Comparison of ENCODE assay signal across 18 cellular contexts in the genomic region with DNA sequence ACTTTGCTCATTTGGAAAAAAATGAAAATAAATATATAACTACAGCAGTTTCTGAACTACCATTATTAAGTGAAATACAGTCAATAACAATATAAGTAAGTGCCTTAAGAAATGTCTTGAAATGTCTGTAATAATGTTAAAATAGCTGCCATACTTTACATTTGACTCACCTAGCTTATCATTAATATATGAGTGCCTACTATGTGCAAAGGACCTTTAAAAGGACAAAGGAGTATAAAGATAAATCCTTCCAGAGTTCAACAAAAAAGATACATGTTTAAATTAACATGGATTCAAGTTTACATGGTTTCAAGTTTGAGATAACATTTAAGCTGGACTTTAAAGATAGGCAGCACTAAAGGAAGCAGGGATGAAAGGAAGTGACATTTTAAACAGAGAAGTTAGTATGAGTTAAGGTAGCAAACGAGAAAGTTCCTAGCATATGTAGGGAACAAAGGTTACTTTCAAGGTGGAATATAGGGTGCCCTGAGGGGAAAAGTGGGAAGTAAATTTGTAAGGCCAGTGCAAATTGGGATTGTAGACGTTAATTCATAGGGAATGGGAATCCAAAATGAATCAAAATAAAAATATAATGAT. TPM values are rescaled to one million over a fixed set of nuclear protein-coding genes. Genes with fewer than 3 reads are reported as not detected.
DNase-seq lines count a peak whose midpoint lies in the region; ATAC-seq, FAIRE-seq and TF ChIP-seq lines count a peak whose summit lies in the region.
"Had no signal": no experiment of that assay in that cellular context is flagged by ENCODE, and none has a peak within 500 bp of the region (broad histone marks: within the 10 kb centered on the region; RNA-seq: fewer than 3 reads in every experiment).

No MANE protein-coding gene starts in this region.

- no peak for TF ChIP-seq CTCF in smooth muscle cell (IDR thresholded peaks at IDR 0.05; ENCODE audit: borderline replicate concordance, insufficient read depth, poor library complexity, severe bottlenecking)

- peaks cover 86% of the 10 kb centered on the region for H3K79me2 ChIP-seq in smooth muscle cell (ENCODE audit: low read depth)

- POLR2A ChIA-PET in activated CD4-positive, alpha-beta memory T cell treated with anti-CD3 and anti-CD28 coated beads for 36 hours (lab: Charles Lee) = no interaction called here

- H3K9me3 ChIP-seq in smooth muscle cell (replicated peaks; ENCODE audit: low read depth) = no peaks in the 10 kb centered on the region
- H3K9me3 ChIP-seq: testis had no signal

- peak overlapping the region; percentile 94 for H3K27ac ChIP-seq in smooth muscle cell (ENCODE audit: low read depth)
- H3K27ac ChIP-seq: epithelial cell of prostate, testis had no signal

- no peak for ATAC-seq in GM19463 (IDR thresholded peaks at IDR 0.05; ENCODE audit: unreplicated experiment)
- ATAC-seq: GM12878, GM23338, Right ventricle myocardium inferior had no signal

- H3K9ac ChIP-seq in smooth muscle cell (ENCODE audit: low read depth) = no peak overlapping the region

- intact Hi-C loops in activated CD4-positive, alpha-beta memory T cell treated with anti-CD3 and anti-CD28 coated beads for 36 hours (cut with micrococcal nuclease) = no loop called here

- H3K9me3 Mint-ChIP-seq in activated CD4-positive, alpha-beta memory T cell treated with anti-CD3 and anti-CD28 coated beads for 36 hours = no peaks in the 10 kb centered on the region
- H3K9me3 Mint-ChIP-seq: GM23338 had no signal

- no peaks in the 10 kb centered on the region for H3K27me3 Mint-ChIP-seq in activated CD4-positive, alpha-beta memory T cell treated with anti-CD3 and anti-CD28 coated beads for 36 hours

- peak overlapping the region; percentile 85 for H3K4me2 ChIP-seq in smooth muscle cell
- H3K4me2 ChIP-seq: GM23338 had no signal

- H3K4me3 Mint-ChIP-seq in activated CD4-positive, alpha-beta memory T cell treated with anti-CD3 and anti-CD28 coated beads for 36 hours = no peak overlapping the region
- H3K4me3 Mint-ChIP-seq: GM23338 had no signal

- H3K27me3 ChIP-seq in smooth muscle cell (ENCODE audit: low read depth) = no peaks in the 10 kb centered on the region
- H3K27me3 ChIP-seq: cardiac muscle cell, testis had no signal

- H3K36me3 Mint-ChIP-seq in activated CD4-positive, alpha-beta memory T cell treated with anti-CD3 and anti-CD28 coated beads for 36 hours = peaks cover 16% of the 10 kb centered on the region

- H3K27ac Mint-ChIP-seq in activated CD4-positive, alpha-beta memory T cell treated with anti-CD3 and anti-CD28 coated beads for 36 hours = no peak overlapping the region
- H3K27ac Mint-ChIP-seq: GM23338 had no signal

- in situ Hi-C loops in G401 (cut with HindIII; ENCODE audit: low sequenced_read_pairs) = no loop called here

- no peaks in the 10 kb centered on the region for H3K36me3 ChIP-seq in smooth muscle cell (ENCODE audit: low read depth)
- H3K36me3 ChIP-seq: cardiac muscle cell had no signal

- peaks cover 29% of the 10 kb centered on the region for H3F3A ChIP-seq in smooth muscle cell (ENCODE audit: low read depth)

- peaks cover 28% of the 10 kb centered on the region for H3K4me1 Mint-ChIP-seq in activated CD4-positive, alpha-beta memory T cell treated with anti-CD3 and anti-CD28 coated beads for 36 hours (ENCODE audit: low read depth)

- H2AFZ ChIP-seq in smooth muscle cell (ENCODE audit: low read depth) = no peak overlapping the region
- H2AFZ ChIP-seq: GM23338 had no signal

- DNase-seq in CMK (ENCODE audit: low read depth) (peak; percentile 56), OCI-M1 (lab: John Stamatoyannopoulos, UW) (peak; percentile 20), smooth muscle cell (lab: John Stamatoyannopoulos, UW; ENCODE audit: unreplicated experiment) (no peak), G401 (ENCODE audit: low spot score) (no peak), NCI-H345 (lab: John Stamatoyannopoulos, UW) (no peak)
- DNase-seq in activated CD4-positive, alpha-beta memory T cell treated with anti-CD3 and anti-CD28 coated beads for 36 hours = no peak
- DNase-seq: activated gamma-delta T cell treated with Interleukin-2 at 50 U/mL for 16 hours, DMS53, KBM-7, testis had no signal

- H3K4me3 ChIP-seq in smooth muscle cell = no peak overlapping the region
- H3K4me3 ChIP-seq: cardiac muscle cell, GM12878, GM23338, testis had no signal

- CTCF ChIA-PET in activated CD4-positive, alpha-beta memory T cell treated with anti-CD3 and anti-CD28 coated beads for 36 hours (lab: Charles Lee) = interaction anchor here (1.0 to 1.7 kb wide), 4 partner anchors 10 to 119 kb away, joined by 3 to 6 read pairs (median 4); no protein-coding TSS in a partner anchor

- H3K4me1 ChIP-seq in smooth muscle cell (ENCODE audit: low read depth) = peaks cover 31% of the 10 kb centered on the region

- peak; percentile 17 for FAIRE-seq in islet of Langerhans (lab: Jason Lieb, UNC)
- FAIRE-seq: GM12878 had no signal

- peaks cover 16% of the 10 kb centered on the region for H4K20me1 ChIP-seq in smooth muscle cell (ENCODE audit: low read depth)

- 59% methylated on average over 2 of the region's 2 CpGs for WGBS in smooth muscle cell (ENCODE audit: low lambda C conversion rate)

RNA-seq across cellular contexts. Expression of a gene that starts 8.9 kb away (rescaled TPM):
- 202 and 250 TPM in 2 replicates for total RNA-seq in smooth muscle cell
- polyA plus RNA-seq in smooth muscle cell = 62.6 and 85.2 TPM in 2 replicates
- total RNA-seq in G401 (2014; rRNA removed; shearing (Covaris generic)) = not detected in 2 replicates
- total RNA-seq in activated CD4-positive, alpha-beta memory T cell treated with anti-CD3 and anti-CD28 coated beads for 36 hours = 1 to 10 TPM in 1 of 2 experiments, under 1 TPM in 1; 0.62 to 1.3 TPM
- total RNA-seq: OCI-LY7 had no signal

RNA-seq across cellular contexts. Expression of a gene that starts 8.9 kb away (rescaled TPM):
- total RNA-seq in smooth muscle cell = 37.0 and 41.3 TPM in 2 replicates
- polyA plus RNA-seq in smooth muscle cell = 66.1 and 88.2 TPM in 2 replicates
- 17.1 and 17.4 TPM in 2 replicates for total RNA-seq in G401 (2014; rRNA removed; shearing (Covaris generic))
- 10 to 100 TPM; 15.1 to 16.2 TPM for total RNA-seq in activated CD4-positive, alpha-beta memory T cell treated with anti-CD3 and anti-CD28 coated beads for 36 hours

Comparison
In these comparisons a context has a peak if more than half of its experiments do, and no peak if none do; other contexts are left out.
1. DNase-seq: peak in CMK (single experiment) and OCI-M1 (single experiment); none in smooth muscle cell (single experiment), G401 (single experiment), NCI-H345 (single experiment) and activated CD4-positive, alpha-beta memory T cell treated with anti-CD3 and anti-CD28 coated beads for 36 hours (single experiment).
2. RNA of a gene that starts 8.9 kb away (total RNA-seq): 202 to 250 TPM in smooth muscle cell; 0.62 to 1.3 TPM in activated CD4-positive, alpha-beta memory T cell treated with anti-CD3 and anti-CD28 coated beads for 36 hours and not detected in G401; every median in the first group is over 10 times any median in the second.